27 cellular contexts compared by ENCODE assay signal in genomic region chr14:48874701-48875100, GRCh38.
"Had no signal": no experiment of that assay in that cellular context is flagged by ENCODE, and none has a peak within 500 bp of the region (broad histone marks: within the 10 kb centered on the region; RNA-seq: fewer than 3 reads in every experiment).

No MANE protein-coding gene starts in this region.

- H3K4me1 Mint-ChIP-seq: mesothelial cell of epicardium; naive B cell; natural killer cell; stimulated activated effector memory CD8-positive, alpha-beta T cell treated with anti-CD3 and anti-CD28 coated beads, Interleukin-12 subunit alpha, Interleukin-12 subunit beta, amount 100 ng/mL, for 72 hours had no signal

- H3K27me3 Mint-ChIP-seq: stimulated activated naive CD8-positive, alpha-beta T cell treated with anti-CD3 and anti-CD28 coated beads, Interleukin-15, Interleukin-2, amounts not matched to agents 100 ng/mL and 50 ng/mL, for 24 hours had no signal

- H3K36me3 Mint-ChIP-seq: mesothelial cell of epicardium; naive B cell; natural killer cell; stimulated activated effector memory CD8-positive, alpha-beta T cell treated with anti-CD3 and anti-CD28 coated beads, Interleukin-12 subunit alpha, Interleukin-12 subunit beta, amount 100 ng/mL, for 72 hours had no signal

- H3K27me3 ChIP-seq: hepatocyte, pancreas, sigmoid colon, spleen, suprapubic skin, tibial artery, upper lobe of right lung had no signal

- H3K9me3 ChIP-seq: pancreas, prostate gland, sigmoid colon, suprapubic skin, thoracic aorta, tibial artery, upper lobe of right lung had no signal

- H2AFZ ChIP-seq: hepatocyte had no signal

- DNase-seq: kidney; left colon; left ventricle myocardium inferior; mesendoderm; naive B cell; natural killer cell; nephron progenitor cell; pancreas; posterior cingulate gyrus; retina; right cardiac atrium; sigmoid colon; small intestine; spleen; stimulated activated CD4-positive, alpha-beta T cell treated with anti-CD3 and anti-CD28 coated beads, Interleukin-4, amount 100 ng/mL, for 24 hours; stimulated activated naive CD4-positive, alpha-beta T cell; tibial artery; trophoblast cell; upper lobe of right lung had no signal

- ATAC-seq: left colon; natural killer cell; pancreas; right cardiac atrium; stimulated activated effector memory CD8-positive, alpha-beta T cell treated with anti-CD3 and anti-CD28 coated beads, Interleukin-12 subunit alpha, Interleukin-12 subunit beta, amount 100 ng/mL, for 72 hours; upper lobe of right lung had no signal

- H3K4me3 Mint-ChIP-seq: mesothelial cell of epicardium; natural killer cell; nephron progenitor cell; stimulated activated effector memory CD8-positive, alpha-beta T cell treated with anti-CD3 and anti-CD28 coated beads, Interleukin-12 subunit alpha, Interleukin-12 subunit beta, amount 100 ng/mL, for 72 hours; stimulated activated naive CD8-positive, alpha-beta T cell treated with anti-CD3 and anti-CD28 coated beads, Interleukin-15, Interleukin-2, amounts not matched to agents 100 ng/mL and 50 ng/mL, for 24 hours had no signal

- H3K27ac ChIP-seq: hepatocyte, left ventricle myocardium inferior, pancreas, prostate gland, sigmoid colon, spleen, suprapubic skin, thoracic aorta, tibial artery, upper lobe of right lung had no signal

- H3K4me1 ChIP-seq: left ventricle myocardium inferior, pancreas, prostate gland, sigmoid colon, spleen, suprapubic skin, tibial artery, upper lobe of right lung had no signal

- H3K36me3 ChIP-seq: left ventricle myocardium inferior, pancreas, prostate gland, sigmoid colon, spleen, suprapubic skin, thoracic aorta, tibial artery, upper lobe of right lung had no signal

- H3K9me3 Mint-ChIP-seq: mesothelial cell of epicardium; nephron progenitor cell; stimulated activated effector memory CD8-positive, alpha-beta T cell treated with anti-CD3 and anti-CD28 coated beads, Interleukin-12 subunit alpha, Interleukin-12 subunit beta, amount 100 ng/mL, for 72 hours; stimulated activated naive CD8-positive, alpha-beta T cell treated with anti-CD3 and anti-CD28 coated beads, Interleukin-15, Interleukin-2, amounts not matched to agents 100 ng/mL and 50 ng/mL, for 24 hours had no signal

- H3K4me3 ChIP-seq: hepatocyte, left ventricle myocardium inferior, lung, pancreas, prostate gland, sigmoid colon, spleen, suprapubic skin, thoracic aorta, tibial artery, upper lobe of right lung had no signal

- H3K4me2 ChIP-seq: hepatocyte had no signal

- H3K79me2 ChIP-seq: hepatocyte had no signal

- H3K27ac Mint-ChIP-seq: mesothelial cell of epicardium; naive B cell; natural killer cell; nephron progenitor cell; stimulated activated effector memory CD8-positive, alpha-beta T cell treated with anti-CD3 and anti-CD28 coated beads, Interleukin-12 subunit alpha, Interleukin-12 subunit beta, amount 100 ng/mL, for 72 hours; stimulated activated naive CD8-positive, alpha-beta T cell treated with anti-CD3 and anti-CD28 coated beads, Interleukin-15, Interleukin-2, amounts not matched to agents 100 ng/mL and 50 ng/mL, for 24 hours had no signal
